Comparison of ENCODE assay signal across 10 cellular contexts in genomic region chr7:6012355-6013104, GRCh38. TPM values are rescaled to one million over a fixed set of nuclear protein-coding genes. Genes with fewer than 3 reads are reported as not detected.
A peak's percentile ranks its signal among the peaks of the same experiment; 100 is the strongest.
DNase-seq lines count a peak whose midpoint lies in the region; ATAC-seq, FAIRE-seq and TF ChIP-seq lines count a peak whose summit lies in the region.
"Had no signal": no experiment of that assay in that cellular context is flagged by ENCODE, and none has a peak within 500 bp of the region (broad histone marks: within the 10 kb centered on the region; RNA-seq: fewer than 3 reads in every experiment).

No MANE protein-coding gene starts in this region.

- H3K27me3 Mint-ChIP-seq in activated T-cell treated with anti-CD3 and anti-CD28 coated beads, Interleukin-2, amount 50 U/mL, for 24 hours = no peaks in the 10 kb centered on the region
- no peaks in the 10 kb centered on the region for H3K27me3 Mint-ChIP-seq in stimulated activated naive CD8-positive, alpha-beta T cell treated with anti-CD3 and anti-CD28 coated beads, Interleukin-15, amount 100 ng/mL, for 72 hours

- no peak overlapping the region for H3K4me3 ChIP-seq in fibroblast of the aortic adventitia (ENCODE audit: low read depth, low read length)

- peak overlapping the region; percentile 92 for H3K27ac Mint-ChIP-seq in activated T-cell treated with anti-CD3 and anti-CD28 coated beads, Interleukin-2, amount 50 U/mL, for 24 hours
- peak overlapping the region; percentile 10 to 71 for H3K27ac Mint-ChIP-seq in stimulated activated naive CD8-positive, alpha-beta T cell treated with anti-CD3 and anti-CD28 coated beads, Interleukin-15, amount 100 ng/mL, for 72 hours

- H3K4me1 Mint-ChIP-seq in activated T-cell treated with anti-CD3 and anti-CD28 coated beads, Interleukin-2, amount 50 U/mL, for 24 hours (ENCODE audit: low read depth) = peaks cover 51% of the 10 kb centered on the region
- H3K4me1 Mint-ChIP-seq in stimulated activated naive CD8-positive, alpha-beta T cell treated with anti-CD3 and anti-CD28 coated beads, Interleukin-15, amount 100 ng/mL, for 72 hours = peaks cover 61% of the 10 kb centered on the region

- peaks cover 83% of the 10 kb centered on the region for H3K36me3 Mint-ChIP-seq in activated T-cell treated with anti-CD3 and anti-CD28 coated beads, Interleukin-2, amount 50 U/mL, for 24 hours (ENCODE audit: low read depth)

- no peak for TF ChIP-seq POLR2A in GM12892 (IDR thresholded peaks at IDR 0.05; ENCODE audit: low read depth, low read length)

- no peaks in the 10 kb centered on the region for H3K9me3 Mint-ChIP-seq in activated T-cell treated with anti-CD3 and anti-CD28 coated beads, Interleukin-2, amount 50 U/mL, for 24 hours
- no peaks in the 10 kb centered on the region for H3K9me3 Mint-ChIP-seq in stimulated activated naive CD8-positive, alpha-beta T cell treated with anti-CD3 and anti-CD28 coated beads, Interleukin-15, amount 100 ng/mL, for 72 hours

- H3K4me3 Mint-ChIP-seq in activated T-cell treated with anti-CD3 and anti-CD28 coated beads, Interleukin-2, amount 50 U/mL, for 24 hours = no peak overlapping the region
- H3K4me3 Mint-ChIP-seq in stimulated activated naive CD8-positive, alpha-beta T cell treated with anti-CD3 and anti-CD28 coated beads, Interleukin-15, amount 100 ng/mL, for 72 hours = no peak overlapping the region

- no peak for DNase-seq in activated T-cell treated with anti-CD3 and anti-CD28 coated beads, Interleukin-2, amount 50 U/mL, for 24 hours
- no peak for DNase-seq in activated T-cell treated with anti-CD3 and anti-CD28 coated beads for 4 hours
- DNase-seq in fibroblast of the aortic adventitia (ENCODE audit: low read depth) = peak; percentile 37
- DNase-seq in stimulated activated naive CD8-positive, alpha-beta T cell treated with anti-CD3 and anti-CD28 coated beads, Interleukin-15, amount 100 ng/mL, for 72 hours = no peak
- DNase-seq in GM12892 (ENCODE audit: insufficient read length) = no peak
- no peak for DNase-seq in NCI-H345 treated with DMSO at 0.1 percent for 48 hours (lab: John Stamatoyannopoulos, UW; ENCODE audit: unreplicated experiment)
- DNase-seq: NCI-H1694 treated with DMSO at 0.1 percent for 48 hours; stimulated activated CD4-positive, alpha-beta T cell treated with anti-CD3 and anti-CD28 coated beads, Interleukin-4, amount 100 ng/mL, for 1 hour had no signal

- no peak for ATAC-seq in stimulated activated naive CD8-positive, alpha-beta T cell treated with anti-CD3 and anti-CD28 coated beads, Interleukin-15, amount 100 ng/mL, for 72 hours
- ATAC-seq: SK-N-SH treated with all-trans-retinoic acid at 6 μM for 48 hours had no signal

- no peak for FAIRE-seq in GM12892 (lab: Jason Lieb, UNC)

- TF ChIP-seq CTCF in fibroblast of the aortic adventitia (IDR thresholded peaks at IDR 0.05; ENCODE audit: insufficient read depth, low read length) = no peak

RNA-seq across cellular contexts. Expression of gene AIMP2, which starts 3.5 kb away (rescaled TPM):
- 61.9 and 79.7 TPM in 2 replicates for total RNA-seq in fibroblast of the aortic adventitia (ENCODE audit: low replicate concordance)
- 30.6 TPM for polyA plus RNA-seq in GM12892 (2012; ENCODE audit: missing spikeins)

RNA-seq across cellular contexts. Expression of gene PMS2, which starts 3.7 kb away (rescaled TPM):
- total RNA-seq in fibroblast of the aortic adventitia (ENCODE audit: low replicate concordance) = 21.6 and 27.1 TPM in 2 replicates
- polyA plus RNA-seq in GM12892 (2012; ENCODE audit: missing spikeins) = 12.6 TPM

RNA-seq across cellular contexts. Expression of gene ANKRD61, which starts 18.6 kb away (rescaled TPM):
- total RNA-seq in fibroblast of the aortic adventitia (ENCODE audit: low replicate concordance) = not detected in 2 replicates
- polyA plus RNA-seq in GM12892 (2012; ENCODE audit: missing spikeins) = 0.76 TPM

RNA-seq across cellular contexts. Expression of gene RSPH10B, which starts 42.0 kb away (rescaled TPM):
- total RNA-seq in fibroblast of the aortic adventitia (ENCODE audit: low replicate concordance) = 0.63 TPM in 1 of 2 replicates, not detected in the other
- polyA plus RNA-seq in GM12892 (2012; ENCODE audit: missing spikeins) = 0.23 TPM
- total RNA-seq: mesenteric fat pad had no signal

RNA-seq across cellular contexts. Expression of gene EIF2AK1, which starts 46.4 kb away (rescaled TPM):
- total RNA-seq in fibroblast of the aortic adventitia (ENCODE audit: low replicate concordance) = 71.2 and 126 TPM in 2 replicates
- 61.8 TPM for polyA plus RNA-seq in GM12892 (2012; ENCODE audit: missing spikeins)
